Comparison of ENCODE assay signal across 9 cellular contexts in the genomic region with DNA sequence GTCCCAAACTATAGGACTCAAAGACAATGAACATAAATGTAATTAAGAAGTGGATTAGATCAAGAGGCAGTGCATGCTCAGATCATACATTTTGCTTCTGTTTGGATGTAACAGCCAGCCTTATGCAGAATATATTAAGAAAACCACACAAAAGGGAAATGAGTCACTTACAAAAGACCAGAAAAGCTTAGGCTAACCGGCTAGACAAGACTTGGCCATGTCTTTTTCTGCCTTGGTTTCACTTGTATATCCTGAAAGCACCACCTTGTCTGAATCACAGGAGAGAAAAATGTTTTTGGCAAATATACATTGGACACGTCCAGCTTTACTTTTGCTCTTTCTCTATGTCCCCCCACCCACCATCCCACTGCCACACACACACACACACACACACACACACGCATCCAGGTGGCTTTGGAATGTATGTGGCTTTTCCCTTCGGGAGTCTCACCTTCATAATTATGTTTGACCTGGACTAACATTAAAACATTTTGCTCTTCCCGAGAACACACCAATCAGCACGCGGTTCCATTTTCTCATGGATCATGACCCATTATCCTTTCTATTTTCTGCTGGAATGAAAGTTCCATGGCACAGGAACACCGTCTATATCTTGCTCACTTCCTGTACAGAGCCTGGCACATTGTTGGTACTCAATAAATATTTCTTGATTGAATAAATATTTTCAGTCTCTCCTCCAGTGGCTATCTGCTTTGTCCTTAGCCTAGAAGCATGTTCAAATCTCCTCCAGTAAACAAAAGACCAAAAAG.
DNase-seq lines count a peak whose midpoint lies in the region; ATAC-seq, FAIRE-seq and TF ChIP-seq lines count a peak whose summit lies in the region.
"Had no signal": no experiment of that assay in that cellular context is flagged by ENCODE, and none has a peak within 500 bp of the region (broad histone marks: within the 10 kb centered on the region; RNA-seq: fewer than 3 reads in every experiment).

No MANE protein-coding gene starts in this region.

- WGBS in thyroid gland, 2 donors = 85 to 92% methylated on average over 8 of the region's 8 CpGs

- H3K4me3 ChIP-seq in keratinocyte (ENCODE audit: control insufficient read depth in 2 of 3, extremely low read depth in 1 of 3, insufficient read depth in 2 of 3, low read depth in 1 of 3, low read length in 3 of 3) = peak overlapping the region; percentile 14 to 54 (median 34)
- no peak overlapping the region for H3K4me3 ChIP-seq in thyroid gland (replicated peaks in 1 of 3)

- H3K9me3 ChIP-seq in keratinocyte (ENCODE audit: control insufficient read depth, low read depth, low read length) (no peaks in the 10 kb centered on the region), thyroid gland (no peaks in the 10 kb centered on the region)

- H3K4me2 ChIP-seq in keratinocyte (ENCODE audit: control insufficient read depth, extremely low read depth, insufficient read depth, low read depth, low read length) = peak overlapping the region; percentile 97

- TF ChIP-seq CTCF in GM10266 (IDR thresholded peaks at IDR 0.05; ENCODE audit: control insufficient read depth, insufficient read depth, low read depth, missing control alignments) (no peak), keratinocyte (optimal IDR thresholded peaks at IDR 0.05 in 1 of 3, IDR thresholded peaks at IDR 0.05 in 1 of 3, conservative IDR thresholded peaks at IDR 0.05 in 1 of 3; ENCODE audit: extremely low read depth in 1 of 3, insufficient read depth in 2 of 3, low read length in 3 of 3) (no peak), thyroid gland (IDR thresholded peaks at IDR 0.05) (no peak)

- peaks cover 41% of the 10 kb centered on the region for H3K4me1 ChIP-seq in keratinocyte (ENCODE audit: control insufficient read depth, extremely low read depth, insufficient read depth, low read length)
- peaks cover 0 to 14% of the 10 kb centered on the region in 2 donors for H3K4me1 ChIP-seq in thyroid gland

- H3K79me2 ChIP-seq in keratinocyte (ENCODE audit: control insufficient read depth, insufficient read depth, low read length) = no peaks in the 10 kb centered on the region

- TF ChIP-seq POLR2A in thyroid gland (IDR thresholded peaks at IDR 0.05) = no peak

- peak overlapping the region; percentile 79 for H3K9ac ChIP-seq in keratinocyte (ENCODE audit: control insufficient read depth, extremely low read depth, insufficient read depth, low read length)

- intact Hi-C loops in thyroid gland (cut with DNase I) = no loop called here

- peak overlapping the region; percentile 87 for H2AFZ ChIP-seq in keratinocyte (ENCODE audit: control insufficient read depth, low read length)

- no peaks in the 10 kb centered on the region for H3K9me1 ChIP-seq in keratinocyte (ENCODE audit: control insufficient read depth, extremely low read depth, insufficient read depth, low read length)

- H3K36me3 ChIP-seq in keratinocyte (ENCODE audit: control insufficient read depth in 2 of 2, extremely low read depth in 1 of 2, insufficient read depth in 2 of 2, low read length in 2 of 2) (no peaks in the 10 kb centered on the region), thyroid gland (no peaks in the 10 kb centered on the region)

- H4K20me1 ChIP-seq in keratinocyte (ENCODE audit: control insufficient read depth, extremely low read depth, insufficient read depth, low read length) = no peaks in the 10 kb centered on the region

- peak overlapping the region; percentile 95 for H3K27ac ChIP-seq in keratinocyte (ENCODE audit: control insufficient read depth, insufficient read depth, low read length)
- H3K27ac ChIP-seq in thyroid gland = no peak overlapping the region

- H3K27me3 ChIP-seq in keratinocyte (ENCODE audit: control insufficient read depth, extremely low read depth, insufficient read depth, low read length) = no peaks in the 10 kb centered on the region
- H3K27me3 ChIP-seq in thyroid gland = no peaks in the 10 kb centered on the region

- ATAC-seq in HG02763 (IDR thresholded peaks at IDR 0.05; ENCODE audit: unreplicated experiment) = peak; percentile 65
- ATAC-seq in SK-N-SH treated with all-trans-retinoic acid at 6 μM for 48 hours = peak; percentile 63
- no peak for ATAC-seq in GM21515 (IDR thresholded peaks at IDR 0.05; ENCODE audit: unreplicated experiment)

- peak; percentile 64 for DNase-seq in GM10266 (ENCODE audit: extremely low spot score)
- DNase-seq in keratinocyte (ENCODE audit: low read depth, low spot score) = peak; percentile 45
- DNase-seq in NCI-H748 (lab: John Stamatoyannopoulos, UW; ENCODE audit: unreplicated experiment) = no peak
- DNase-seq in NCI-H1048 (lab: John Stamatoyannopoulos, UW) = no peak
- no peak for DNase-seq in thyroid gland
- DNase-seq: amniotic stem cell had no signal

- FAIRE-seq in keratinocyte (lab: Jason Lieb, UNC) = peak; percentile 86

- dilution Hi-C loops in keratinocyte (cut with MboI; ENCODE audit: extremely low pct_ligation_motif_present, low sequenced_read_pairs) = no loop called here

TF ChIP-seq in SK-N-SH treated with all-trans-retinoic acid at 6 μM for 48 hours, 23 proteins besides CTCF, POLR2A, EP300 and RAD21:
- TF ChIP-seq ISL1 (CRISPR knock-in tag; IDR thresholded peaks at IDR 0.05) = no peak
- no peak for TF ChIP-seq ZC3H10 (CRISPR knock-in tag; IDR thresholded peaks at IDR 0.05)
- no peak for TF ChIP-seq RARB (CRISPR knock-in tag; IDR thresholded peaks at IDR 0.05)
- no peak for TF ChIP-seq TOX (CRISPR knock-in tag; IDR thresholded peaks at IDR 0.05; ENCODE audit: borderline replicate concordance)
- TF ChIP-seq, protein P1, sequence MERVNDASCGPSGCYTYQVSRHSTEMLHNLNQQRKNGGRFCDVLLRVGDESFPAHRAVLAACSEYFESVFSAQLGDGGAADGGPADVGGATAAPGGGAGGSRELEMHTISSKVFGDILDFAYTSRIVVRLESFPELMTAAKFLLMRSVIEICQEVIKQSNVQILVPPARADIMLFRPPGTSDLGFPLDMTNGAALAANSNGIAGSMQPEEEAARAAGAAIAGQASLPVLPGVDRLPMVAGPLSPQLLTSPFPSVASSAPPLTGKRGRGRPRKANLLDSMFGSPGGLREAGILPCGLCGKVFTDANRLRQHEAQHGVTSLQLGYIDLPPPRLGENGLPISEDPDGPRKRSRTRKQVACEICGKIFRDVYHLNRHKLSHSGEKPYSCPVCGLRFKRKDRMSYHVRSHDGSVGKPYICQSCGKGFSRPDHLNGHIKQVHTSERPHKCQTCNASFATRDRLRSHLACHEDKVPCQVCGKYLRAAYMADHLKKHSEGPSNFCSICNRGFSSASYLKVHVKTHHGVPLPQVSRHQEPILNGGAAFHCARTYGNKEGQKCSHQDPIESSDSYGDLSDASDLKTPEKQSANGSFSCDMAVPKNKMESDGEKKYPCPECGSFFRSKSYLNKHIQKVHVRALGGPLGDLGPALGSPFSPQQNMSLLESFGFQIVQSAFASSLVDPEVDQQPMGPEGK (CRISPR knock-in tag; IDR thresholded peaks at IDR 0.05; ENCODE audit: borderline replicate concordance) = no peak
- TF ChIP-seq CSDC2 (CRISPR knock-in tag; IDR thresholded peaks at IDR 0.05) = no peak
- no peak for TF ChIP-seq SNAI2 (CRISPR knock-in tag; IDR thresholded peaks at IDR 0.05)
- no peak for TF ChIP-seq ZFP30 (CRISPR knock-in tag; IDR thresholded peaks at IDR 0.05)
- TF ChIP-seq, protein P2, sequence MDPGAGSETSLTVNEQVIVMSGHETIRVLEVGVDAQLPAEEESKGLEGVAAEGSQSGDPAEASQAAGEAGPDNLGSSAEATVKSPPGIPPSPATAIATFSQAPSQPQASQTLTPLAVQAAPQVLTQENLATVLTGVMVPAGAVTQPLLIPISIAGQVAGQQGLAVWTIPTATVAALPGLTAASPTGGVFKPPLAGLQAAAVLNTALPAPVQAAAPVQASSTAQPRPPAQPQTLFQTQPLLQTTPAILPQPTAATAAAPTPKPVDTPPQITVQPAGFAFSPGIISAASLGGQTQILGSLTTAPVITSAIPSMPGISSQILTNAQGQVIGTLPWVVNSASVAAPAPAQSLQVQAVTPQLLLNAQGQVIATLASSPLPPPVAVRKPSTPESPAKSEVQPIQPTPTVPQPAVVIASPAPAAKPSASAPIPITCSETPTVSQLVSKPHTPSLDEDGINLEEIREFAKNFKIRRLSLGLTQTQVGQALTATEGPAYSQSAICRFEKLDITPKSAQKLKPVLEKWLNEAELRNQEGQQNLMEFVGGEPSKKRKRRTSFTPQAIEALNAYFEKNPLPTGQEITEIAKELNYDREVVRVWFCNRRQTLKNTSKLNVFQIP (CRISPR knock-in tag; IDR thresholded peaks at IDR 0.05; ENCODE audit: borderline replicate concordance, low read depth) = no peak

Comparison
In these comparisons a context has a peak if more than half of its experiments do, and no peak if none do; other contexts are left out.
1. DNase-seq: peak in GM10266 (single experiment) and keratinocyte (single experiment); none in NCI-H748 (single experiment), NCI-H1048 (single experiment) and thyroid gland (0 of 2).
2. H3K4me3 ChIP-seq: peak in keratinocyte (3 of 3); none in thyroid gland (0 of 3).